In genomic region chr3:47825590-47825989, GRCh38 we compare ENCODE assay signal across 7 cellular contexts. TPM values are rescaled to one million over a fixed set of nuclear protein-coding genes. Genes with fewer than 3 reads are reported as not detected.
DNase-seq lines count a peak whose midpoint lies in the region; ATAC-seq and TF ChIP-seq lines count a peak whose summit lies in the region.

No MANE protein-coding gene starts in this region.

- POLR2A ChIA-PET in HEK293T (lab: Yijun Ruan, JAX): interaction anchor here (0.8 to 3.3 kb wide), 14 partner anchors 8 to 614 kb away, joined by 3 to 19 read pairs (median 4); partner anchors contain the start of genes CCDC51, CDC25A, DHX30 and PTPN23

- H3K4me3 ChIP-seq in WI38 (ENCODE audit: low read depth, low read length) (peak overlapping the region; percentile 94), hepatocyte (peak overlapping the region; percentile 100), smooth muscle cell (peak overlapping the region; percentile 97)

- H3K79me2 ChIP-seq in hepatocyte (peaks cover 36% of the 10 kb centered on the region), smooth muscle cell (ENCODE audit: low read depth) (peaks cover 42% of the 10 kb centered on the region)

- H3K9ac ChIP-seq in smooth muscle cell (ENCODE audit: low read depth): peak overlapping the region; percentile 94

- H3K4me2 ChIP-seq in hepatocyte (peak overlapping the region; percentile 91), smooth muscle cell (peak overlapping the region; percentile 100)

- H3K4me1 ChIP-seq in hepatocyte (ENCODE audit: insufficient read depth) (peaks cover 8% of the 10 kb centered on the region), smooth muscle cell (ENCODE audit: low read depth) (peaks cover 10% of the 10 kb centered on the region)

- TF ChIP-seq CTCF in WI38 (IDR thresholded peaks at IDR 0.05; ENCODE audit: low read depth, low read length) (no peak), hepatocyte (IDR thresholded peaks at IDR 0.05; ENCODE audit: poor library complexity) (no peak), smooth muscle cell (IDR thresholded peaks at IDR 0.05; ENCODE audit: borderline replicate concordance, insufficient read depth, poor library complexity, severe bottlenecking) (no peak)

- peaks cover 8% of the 10 kb centered on the region for H4K20me1 ChIP-seq in hepatocyte (ENCODE audit: insufficient read depth, poor library complexity, severe bottlenecking)
- peaks cover 11% of the 10 kb centered on the region for H4K20me1 ChIP-seq in smooth muscle cell (ENCODE audit: low read depth)

- CTCF ChIA-PET in HEK293T (lab: Yijun Ruan, JAX): interaction anchor here (1.1 to 3.6 kb wide), 5 partner anchors 9 to 332 kb away, joined by 3 to 22 read pairs (median 5); no protein-coding TSS in a partner anchor

- no peaks in the 10 kb centered on the region for H3F3A ChIP-seq in smooth muscle cell (ENCODE audit: low read depth)

- WGBS in hepatocyte (ENCODE audit: low lambda C conversion rate, missing lambda C conversion rate): 27% methylated on average over 7 of the region's 7 CpGs
- WGBS in smooth muscle cell (ENCODE audit: low lambda C conversion rate): 32% methylated on average over 7 of the region's 7 CpGs

- ATAC-seq in GM19467 (IDR thresholded peaks at IDR 0.05; ENCODE audit: unreplicated experiment) (no peak), HG02938 (IDR thresholded peaks at IDR 0.05; ENCODE audit: unreplicated experiment) (no peak)

- no peaks in the 10 kb centered on the region for H3K9me2 ChIP-seq in hepatocyte (replicated peaks; ENCODE audit: insufficient read depth)

- H2AFZ ChIP-seq in hepatocyte (peak overlapping the region; percentile 93), smooth muscle cell (ENCODE audit: low read depth) (peak overlapping the region; percentile 98)

- DNase-seq in HEK293T (ENCODE audit: extremely low spot score) (peak; percentile 21), hepatocyte (ENCODE audit: low spot score) (no peak), smooth muscle cell (lab: John Stamatoyannopoulos, UW; ENCODE audit: unreplicated experiment) (no peak), NCI-H1048 (lab: John Stamatoyannopoulos, UW) (no peak)

- no peaks in the 10 kb centered on the region for H3K9me3 ChIP-seq in hepatocyte (ENCODE audit: low read depth)
- no peaks in the 10 kb centered on the region for H3K9me3 ChIP-seq in smooth muscle cell (replicated peaks; ENCODE audit: low read depth)

- no peaks in the 10 kb centered on the region for H3K36me3 ChIP-seq in hepatocyte (replicated peaks; ENCODE audit: insufficient read depth, low read depth)
- H3K36me3 ChIP-seq in smooth muscle cell (ENCODE audit: low read depth): peaks cover 9% of the 10 kb centered on the region

- H3K27me3 ChIP-seq in hepatocyte: no peaks in the 10 kb centered on the region
- H3K27me3 ChIP-seq in smooth muscle cell (ENCODE audit: low read depth): no peaks in the 10 kb centered on the region

- H3K27ac ChIP-seq in hepatocyte: peak overlapping the region; percentile 83
- H3K27ac ChIP-seq in smooth muscle cell (ENCODE audit: low read depth): peak overlapping the region; percentile 49

TF ChIP-seq in HEK293T, 16 proteins besides CTCF, POLR2A, EP300 and RAD21:
- no peak for TF ChIP-seq FOXA1 (IDR thresholded peaks at IDR 0.05)
- no peak for TF ChIP-seq L3MBTL2 (conservative IDR thresholded peaks at IDR 0.05)
- TF ChIP-seq BHLHE40 (IDR thresholded peaks at IDR 0.05; ENCODE audit: borderline replicate concordance): no peak
- TF ChIP-seq ELF4 (IDR thresholded peaks at IDR 0.05): no peak
- TF ChIP-seq TARDBP (IDR thresholded peaks at IDR 0.05): no peak
- no peak for TF ChIP-seq SUZ12 (IDR thresholded peaks at IDR 0.05)

RNA-seq across cellular contexts. Expression of gene DHX30, which starts 22.7 kb away (rescaled TPM):
- total RNA-seq in hepatocyte (51.3 and 52.0 TPM in 2 replicates), smooth muscle cell (35.9 and 36.3 TPM in 2 replicates)
- polyA plus RNA-seq in hepatocyte (47.8 and 55.8 TPM in 2 replicates), smooth muscle cell (45.4 and 51.6 TPM in 2 replicates)

RNA-seq across cellular contexts. Expression of gene SMARCC1, which starts 43.9 kb away (rescaled TPM):
- total RNA-seq in hepatocyte (35.6 and 38.2 TPM in 2 replicates), smooth muscle cell (40.5 and 46.2 TPM in 2 replicates)
- polyA plus RNA-seq in hepatocyte (35.5 and 43.3 TPM in 2 replicates), smooth muscle cell (45.2 and 50.3 TPM in 2 replicates)
